ENCODE assay signal across 17 cellular contexts in genomic region chr7:103704701-103705100, GRCh38.
"Had no signal": no experiment of that assay in that cellular context is flagged by ENCODE, and none has a peak within 500 bp of the region (broad histone marks: within the 10 kb centered on the region; RNA-seq: fewer than 3 reads in every experiment).

No MANE protein-coding gene starts in this region.

- H3K4me3 ChIP-seq: prostate gland, right atrium auricular region, skin epidermis, upper lobe of left lung had no signal

- DNase-seq: activated CD4-positive, alpha-beta T cell treated with anti-CD3 and anti-CD28 coated beads, Interleukin-2, amount 10 ng/mL, durations not matched to agents 7 days and 5 days; activated CD8-positive, alpha-beta memory T cell treated with anti-CD3 and anti-CD28 coated beads, Interleukin-2, amount 50 U/mL, for 4 hours; activated naive CD4-positive, alpha-beta T cell treated with anti-CD3 and anti-CD28 coated beads, Interleukin-2, amount 10 ng/mL, durations not matched to agents 7 days and 5 days; activated naive CD8-positive, alpha-beta T cell treated with anti-CD3 and anti-CD28 coated beads, Interleukin-2, amount 50 U/mL, for 24 hours; activated T-cell treated with anti-CD3 and anti-CD28 coated beads, Interleukin-2, amount 50 U/mL, for 4 hours; anterior cingulate cortex; effector CD4-positive, alpha-beta T cell; foreskin fibroblast; mesendoderm; naive thymus-derived CD8-positive, alpha-beta T cell; stimulated activated CD4-positive, alpha-beta T cell treated with anti-CD3 and anti-CD28 coated beads, Interleukin-15, amount 100 ng/mL, for 24 hours; stimulated activated CD4-positive, alpha-beta T cell treated with anti-CD3 and anti-CD28 coated beads, Interleukin-2, amount 100 ng/mL, for 48 hours; stimulated activated naive CD8-positive, alpha-beta T cell treated with anti-CD3 and anti-CD28 coated beads, Interleukin-15, amount 100 ng/mL, for 72 hours; upper lobe of left lung had no signal

- H3K36me3 ChIP-seq: prostate gland, right atrium auricular region, upper lobe of left lung had no signal

- H3K27ac ChIP-seq: prostate gland, right atrium auricular region, skin epidermis, upper lobe of left lung had no signal

- H3K4me1 ChIP-seq: prostate gland, right atrium auricular region, upper lobe of left lung had no signal

- H3K27me3 ChIP-seq: right atrium auricular region, upper lobe of left lung had no signal

- H3K9me3 ChIP-seq: prostate gland, right atrium auricular region, upper lobe of left lung had no signal

- ATAC-seq: activated naive CD8-positive, alpha-beta T cell treated with anti-CD3 and anti-CD28 coated beads, Interleukin-2, amount 50 U/mL, for 24 hours; activated T-cell treated with anti-CD3 and anti-CD28 coated beads, Interleukin-2, amount 50 U/mL, for 4 hours; naive thymus-derived CD8-positive, alpha-beta T cell; stimulated activated naive CD8-positive, alpha-beta T cell treated with anti-CD3 and anti-CD28 coated beads, Interleukin-15, amount 100 ng/mL, for 72 hours had no signal
